Comparison of ENCODE assay signal across 8 cellular contexts in genomic region chr19:41959056-41960053, GRCh38. TPM values are rescaled to one million over a fixed set of nuclear protein-coding genes. Genes with fewer than 3 reads are reported as not detected.
A peak's percentile ranks its signal among the peaks of the same experiment; 100 is the strongest.
DNase-seq lines count a peak whose midpoint lies in the region; ATAC-seq and TF ChIP-seq lines count a peak whose summit lies in the region.

Gene RABAC1, minus strand, starts transcription at chr19:41959321. Its CDS starts 29 bp downstream, at chr19:41959292.

- H3K27ac ChIP-seq in cingulate gyrus (ENCODE audit: low read depth, low read length): peak within 1 kb of the TSS; percentile 65

- peak within 1 kb of the TSS; percentile 87 for H3K27ac Mint-ChIP-seq in activated CD4-positive, alpha-beta T cell treated with anti-CD3 and anti-CD28 coated beads for 36 hours

- H3K4me1 Mint-ChIP-seq in activated CD4-positive, alpha-beta T cell treated with anti-CD3 and anti-CD28 coated beads for 36 hours: peaks cover 16% of the 10 kb centered on the region

- intact Hi-C loops in activated CD4-positive, alpha-beta T cell treated with anti-CD3 and anti-CD28 coated beads for 36 hours (cut with DNase I, micrococcal nuclease): loop anchor here (1.0 to 5.0 kb wide), 11 partner anchors 14 to 1793 kb away; partner anchors contain the start of genes ATP1A3 (in 1 of the 2), DEDD2 (in 1 of the 2), GSK3A (in 1 of the 2) and SMG9 (in 1 of the 2)

- no peaks in the 10 kb centered on the region for H3K27me3 Mint-ChIP-seq in activated CD4-positive, alpha-beta T cell treated with anti-CD3 and anti-CD28 coated beads for 36 hours

- DNase-seq in AML-193 (lab: John Stamatoyannopoulos, UW) (peak; percentile 81 to 86), NCI-H524 (lab: John Stamatoyannopoulos, UW) (peak; percentile 98), kidney tubule cell (ENCODE audit: low spot score) (peak; percentile 90)
- DNase-seq in activated CD4-positive, alpha-beta T cell treated with anti-CD3 and anti-CD28 coated beads for 36 hours: peak; percentile 94
- DNase-seq in stimulated activated CD4-positive, alpha-beta T cell treated with anti-CD3 and anti-CD28 coated beads, Interleukin-1b, Interleukin-23, amount 100 ng/mL, for 24 hours (ENCODE audit: low read depth in 4 of 4, low spot score in 1 of 4): peak; percentile 68 to 89 (median 79)

- ATAC-seq in HG03439 (IDR thresholded peaks at IDR 0.05; ENCODE audit: unreplicated experiment): peak; percentile 81
- ATAC-seq in activated CD4-positive, alpha-beta T cell treated with anti-CD3 and anti-CD28 coated beads for 36 hours: peak; percentile 88

- H3K4me3 Mint-ChIP-seq in activated CD4-positive, alpha-beta T cell treated with anti-CD3 and anti-CD28 coated beads for 36 hours: peak within 1 kb of the TSS; percentile 81

- H3K9me3 Mint-ChIP-seq in activated CD4-positive, alpha-beta T cell treated with anti-CD3 and anti-CD28 coated beads for 36 hours (ENCODE audit: low read depth): no peaks in the 10 kb centered on the region

- TF ChIP-seq POLR2A in GM19099 (IDR thresholded peaks at IDR 0.05; ENCODE audit: extremely low read depth, insufficient read length, low read depth): peak; percentile 56

- CTCF ChIA-PET in activated CD4-positive, alpha-beta T cell treated with anti-CD3 and anti-CD28 coated beads for 36 hours (lab: Charles Lee): interaction anchor here (0.5 to 3.7 kb wide), 13 partner anchors 14 to 651 kb away, joined by 3 to 14 read pairs (median 3); partner anchors contain the start of gene RPS19

- POLR2A ChIA-PET in activated CD4-positive, alpha-beta T cell treated with anti-CD3 and anti-CD28 coated beads for 36 hours (lab: Charles Lee): interaction anchor here (1.0 to 1.6 kb wide), 4 partner anchors 14 to 100 kb away, joined by 3 to 6 read pairs (median 4); partner anchors contain the start of gene RPS19

- no peaks in the 10 kb centered on the region for H3K36me3 Mint-ChIP-seq in activated CD4-positive, alpha-beta T cell treated with anti-CD3 and anti-CD28 coated beads for 36 hours (ENCODE audit: low read depth)

RNA-seq across cellular contexts. Expression of gene RABAC1, which starts in this region (rescaled TPM):
- 10 to 100 TPM; 35.3 to 49.7 TPM for total RNA-seq in activated CD4-positive, alpha-beta T cell treated with anti-CD3 and anti-CD28 coated beads for 36 hours

Comparison
In these comparisons a context has a peak if more than half of its experiments do, and no peak if none do; other contexts are left out.
1. Peak in every context shown above with its lines: DNase-seq, ATAC-seq and H3K27ac ChIP-seq.